ENCODE assay signal across 9 cellular contexts in the genomic region with DNA sequence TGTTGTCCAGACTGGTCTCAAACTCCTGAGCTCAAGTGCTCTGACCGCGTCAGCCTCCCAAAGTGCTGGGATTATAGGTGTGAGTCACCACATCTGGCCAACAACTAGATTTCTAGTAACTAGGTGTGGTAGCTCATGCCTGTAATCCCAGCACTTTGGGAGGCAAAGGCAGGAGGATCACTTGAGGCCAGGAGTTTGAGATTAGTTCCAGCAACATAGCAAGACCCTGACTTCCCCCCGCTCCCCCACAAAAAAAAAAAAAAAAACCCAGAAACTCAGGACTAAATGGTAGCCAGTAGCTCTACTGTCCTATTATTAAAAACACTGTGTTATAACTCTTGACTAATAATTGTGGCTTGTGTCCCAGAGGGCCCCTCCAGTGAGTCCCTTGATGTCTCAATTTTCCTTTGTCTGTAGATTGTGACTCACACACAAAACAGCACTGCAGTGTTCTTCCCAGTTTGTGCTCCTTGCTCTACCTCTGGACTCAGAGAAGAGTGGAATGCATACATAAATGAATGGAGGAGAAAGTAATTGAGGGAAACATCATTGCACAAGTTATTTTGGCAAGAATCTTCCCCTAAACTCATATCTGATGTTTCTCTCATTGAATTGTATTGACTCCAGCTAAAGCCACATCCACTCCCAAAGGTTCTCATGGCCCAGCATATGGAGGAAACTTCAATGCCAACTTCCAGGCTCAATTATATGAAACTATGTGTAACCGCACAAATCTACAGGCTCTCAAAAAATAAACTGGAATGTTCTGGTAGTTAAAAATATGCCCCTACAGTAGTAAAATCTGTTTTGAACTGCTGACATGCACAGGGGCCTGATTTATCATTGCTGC. TPM values are rescaled to one million over a fixed set of nuclear protein-coding genes. Genes with fewer than 3 reads are reported as not detected.
DNase-seq lines count a peak whose midpoint lies in the region; ATAC-seq, FAIRE-seq and TF ChIP-seq lines count a peak whose summit lies in the region.
"Had no signal": no experiment of that assay in that cellular context is flagged by ENCODE, and none has a peak within 500 bp of the region (broad histone marks: within the 10 kb centered on the region; RNA-seq: fewer than 3 reads in every experiment).

No MANE protein-coding gene starts in this region.

- H3K27ac Mint-ChIP-seq in activated naive CD4-positive, alpha-beta T cell treated with anti-CD3 and anti-CD28 coated beads, Interleukin-2, amount 10 ng/mL, durations not matched to agents 7 days and 5 days: peak overlapping the region; percentile 4

- H3K27me3 Mint-ChIP-seq in activated naive CD4-positive, alpha-beta T cell treated with anti-CD3 and anti-CD28 coated beads, Interleukin-2, amount 10 ng/mL, durations not matched to agents 7 days and 5 days: no peaks in the 10 kb centered on the region

- H3K4me1 ChIP-seq in left ventricle myocardium inferior: peaks cover 99% of the 10 kb centered on the region

- no peak for FAIRE-seq in HTR-8/SVneo (lab: Jason Lieb, UNC)

- intact Hi-C loops in left ventricle myocardium inferior (cut with micrococcal nuclease): no loop called here

- TF ChIP-seq CTCF in WERI-Rb-1 (IDR thresholded peaks at IDR 0.05; ENCODE audit: low read depth, low read length): no peak
- TF ChIP-seq CTCF in left ventricle myocardium inferior (IDR thresholded peaks at IDR 0.05; ENCODE audit: borderline replicate concordance): no peak

- no peaks in the 10 kb centered on the region for H3K9me3 ChIP-seq in WERI-Rb-1 (ENCODE audit: severe bottlenecking)
- H3K9me3 ChIP-seq in left ventricle myocardium inferior (replicated peaks): no peaks in the 10 kb centered on the region

- ATAC-seq in GM18873 (IDR thresholded peaks at IDR 0.05; ENCODE audit: low FRiP score, unreplicated experiment) (no peak), HG03280 (IDR thresholded peaks at IDR 0.05; ENCODE audit: unreplicated experiment) (no peak)

- DNase-seq in activated naive CD4-positive, alpha-beta T cell treated with anti-CD3 and anti-CD28 coated beads, Interleukin-2, amount 10 ng/mL, durations not matched to agents 7 days and 5 days: no peak
- DNase-seq in activated naive CD4-positive, alpha-beta T cell treated with Interleukin-2 at 50 U/mL for 16 hours: no peak
- peak; percentile 19 for DNase-seq in WERI-Rb-1
- no peak for DNase-seq in left ventricle myocardium inferior
- no peak for DNase-seq in HTR-8/SVneo (ENCODE audit: insufficient read length, low spot score)
- no peak for DNase-seq in NCI-H748 (lab: John Stamatoyannopoulos, UW; ENCODE audit: unreplicated experiment)
- DNase-seq: NCI-H187 treated with DMSO at 0.1 percent for 48 hours had no signal

- CTCF ChIA-PET in activated naive CD4-positive, alpha-beta T cell treated with anti-CD3 and anti-CD28 coated beads, Interleukin-2, amount 10 ng/mL, durations not matched to agents 7 days and 5 days (lab: Charles Lee): interaction anchor here (0.8 kb wide), 1 partner anchor 23 kb away, joined by 3 read pairs; no protein-coding TSS in a partner anchor

- peaks cover 93% of the 10 kb centered on the region for H3K4me1 Mint-ChIP-seq in activated naive CD4-positive, alpha-beta T cell treated with anti-CD3 and anti-CD28 coated beads, Interleukin-2, amount 10 ng/mL, durations not matched to agents 7 days and 5 days

- H3K36me3 ChIP-seq in WERI-Rb-1 (peaks cover 23% of the 10 kb centered on the region), left ventricle myocardium inferior (peaks cover 29% of the 10 kb centered on the region)

- no peak overlapping the region for H3K4me3 Mint-ChIP-seq in activated naive CD4-positive, alpha-beta T cell treated with anti-CD3 and anti-CD28 coated beads, Interleukin-2, amount 10 ng/mL, durations not matched to agents 7 days and 5 days

- H3K27me3 ChIP-seq in WERI-Rb-1 (ENCODE audit: insufficient read depth, low read depth, severe bottlenecking) (no peaks in the 10 kb centered on the region), left ventricle myocardium inferior (ENCODE audit: low read depth) (no peaks in the 10 kb centered on the region)

- H3K27ac ChIP-seq in WERI-Rb-1: no peak overlapping the region
- peak overlapping the region; percentile 48 for H3K27ac ChIP-seq in left ventricle myocardium inferior (replicated peaks)

- no peaks in the 10 kb centered on the region for H3K9me3 Mint-ChIP-seq in activated naive CD4-positive, alpha-beta T cell treated with anti-CD3 and anti-CD28 coated beads, Interleukin-2, amount 10 ng/mL, durations not matched to agents 7 days and 5 days

- H3K36me3 Mint-ChIP-seq in activated naive CD4-positive, alpha-beta T cell treated with anti-CD3 and anti-CD28 coated beads, Interleukin-2, amount 10 ng/mL, durations not matched to agents 7 days and 5 days: peaks cover 56% of the 10 kb centered on the region

- H3K4me3 ChIP-seq in WERI-Rb-1 (ENCODE audit: low read depth, low read length) (no peak overlapping the region), left ventricle myocardium inferior (no peak overlapping the region)

RNA-seq across cellular contexts. Expression of a gene that starts 8.8 kb away (rescaled TPM):
- 4,332 TPM for total RNA-seq in left ventricle myocardium inferior
